ENCODE assay signal across 1 cellular context in genomic region chr21:21085206-21085605, GRCh38.
TF ChIP-seq lines count a peak whose summit lies in the region.

No MANE protein-coding gene starts in this region.

TF ChIP-seq in GM23338, 12 proteins besides CTCF, POLR2A, EP300 and RAD21:
- TF ChIP-seq REST (IDR thresholded peaks at IDR 0.05; ENCODE audit: unreplicated experiment) (no peak), ZNF462 (CRISPR knock-in tag; IDR thresholded peaks at IDR 0.05) (no peak), EZH2 (IDR thresholded peaks at IDR 0.05; ENCODE audit: low read depth, unreplicated experiment) (no peak), ZNF114 (CRISPR knock-in tag; IDR thresholded peaks at IDR 0.05) (no peak), EZH2phosphoT487 (IDR thresholded peaks at IDR 0.05; ENCODE audit: unreplicated experiment) (no peak), NANOG (IDR thresholded peaks at IDR 0.05; ENCODE audit: borderline replicate concordance) (no peak), CREB1 (CRISPR knock-in tag; IDR thresholded peaks at IDR 0.05; ENCODE audit: low read depth) (no peak), STAT1 (IDR thresholded peaks at IDR 0.05; ENCODE audit: unreplicated experiment) (no peak), ZNF331 (CRISPR knock-in tag; IDR thresholded peaks at IDR 0.05; ENCODE audit: low read depth) (no peak)
TF ChIP-seq in GM23338: peak in this region for 0.
